Comparison of ENCODE assay signal across 28 cellular contexts in genomic region chr4:8681391-8681790, GRCh38.
"Had no signal": no experiment of that assay in that cellular context is flagged by ENCODE, and none has a peak within 500 bp of the region (broad histone marks: within the 10 kb centered on the region; RNA-seq: fewer than 3 reads in every experiment).

No MANE protein-coding gene starts in this region.

- H3K36me3 ChIP-seq: adrenal gland, colonic mucosa, heart left ventricle had no signal

- H3K9me3 ChIP-seq: adrenal gland, body of pancreas, colonic mucosa, heart left ventricle had no signal

- H3K4me3 ChIP-seq: adrenal gland, body of pancreas, colonic mucosa, dorsolateral prefrontal cortex, heart left ventricle had no signal

- DNase-seq: activated CD4-positive, alpha-beta memory T cell treated with anti-CD3 and anti-CD28 coated beads for 36 hours; activated CD4-positive, alpha-beta T cell treated with anti-CD3 and anti-CD28 coated beads for 36 hours; activated CD4-positive, alpha-beta T cell treated with anti-CD3 and anti-CD28 coated beads, Interleukin-2, amount 10 ng/mL, durations not matched to agents 24 days and 14 days; activated CD4-positive, CD25-positive, alpha-beta regulatory T cell; activated CD4-positive, CD25-positive, alpha-beta regulatory T cell treated with anti-CD3 and anti-CD28 coated beads, Interleukin-2, amount 50 U/mL, for 72 hours; activated CD8-positive, alpha-beta memory T cell treated with anti-CD3 and anti-CD28 coated beads, Interleukin-2, amount 10 ng/mL, durations not matched to agents 7 days and 5 days; activated CD8-positive, alpha-beta memory T cell treated with anti-CD3 and anti-CD28 coated beads, Interleukin-2, amount 50 U/mL, for 4 hours; activated CD8-positive, alpha-beta T cell treated with anti-CD3 and anti-CD28 coated beads, Interleukin-2, amount 10 ng/mL, durations not matched to agents 7 days and 5 days; activated gamma-delta T cell treated with Interleukin-2 at 50 U/mL for 16 hours; activated naive CD4-positive, alpha-beta T cell treated with anti-CD3 and anti-CD28 coated beads, Interleukin-2, amount 50 U/mL, for 16 hours; activated naive CD4-positive, alpha-beta T cell treated with Interleukin-2 at 50 U/mL for 16 hours; activated naive CD8-positive, alpha-beta T cell treated with anti-CD3 and anti-CD28 coated beads for 36 hours; activated naive CD8-positive, alpha-beta T cell treated with anti-CD3 and anti-CD28 coated beads, Interleukin-2, amount 50 U/mL, for 24 hours; activated T-cell treated with anti-CD3 and anti-CD28 coated beads, Interleukin-2, amount 50 U/mL, for 1 hour; activated T-cell treated with anti-CD3 and anti-CD28 coated beads, Interleukin-2, amount 50 U/mL, for 48 hours; adrenal gland; amygdala; aorta; body of pancreas; caudate nucleus; colonic mucosa; effector memory CD4-positive, alpha-beta T cell; endodermal cell; foreskin fibroblast; heart left ventricle; T-helper 2 cell had no signal

- H3K4me1 ChIP-seq: adrenal gland, body of pancreas, colonic mucosa had no signal

- H3K27me3 ChIP-seq: body of pancreas, colonic mucosa had no signal

- H3K27ac ChIP-seq: adrenal gland, body of pancreas, colonic mucosa, dorsolateral prefrontal cortex, heart left ventricle had no signal

- ATAC-seq: activated CD4-positive, alpha-beta T cell treated with anti-CD3 and anti-CD28 coated beads for 36 hours; activated CD8-positive, alpha-beta memory T cell treated with anti-CD3 and anti-CD28 coated beads, Interleukin-2, amount 10 ng/mL, durations not matched to agents 7 days and 5 days; activated CD8-positive, alpha-beta T cell treated with anti-CD3 and anti-CD28 coated beads, Interleukin-2, amount 10 ng/mL, durations not matched to agents 7 days and 5 days; activated naive CD8-positive, alpha-beta T cell treated with anti-CD3 and anti-CD28 coated beads, Interleukin-2, amount 50 U/mL, for 24 hours; body of pancreas; esophagus mucosa; heart left ventricle had no signal
